Comparison of ENCODE assay signal across 24 cellular contexts in the genomic region with DNA sequence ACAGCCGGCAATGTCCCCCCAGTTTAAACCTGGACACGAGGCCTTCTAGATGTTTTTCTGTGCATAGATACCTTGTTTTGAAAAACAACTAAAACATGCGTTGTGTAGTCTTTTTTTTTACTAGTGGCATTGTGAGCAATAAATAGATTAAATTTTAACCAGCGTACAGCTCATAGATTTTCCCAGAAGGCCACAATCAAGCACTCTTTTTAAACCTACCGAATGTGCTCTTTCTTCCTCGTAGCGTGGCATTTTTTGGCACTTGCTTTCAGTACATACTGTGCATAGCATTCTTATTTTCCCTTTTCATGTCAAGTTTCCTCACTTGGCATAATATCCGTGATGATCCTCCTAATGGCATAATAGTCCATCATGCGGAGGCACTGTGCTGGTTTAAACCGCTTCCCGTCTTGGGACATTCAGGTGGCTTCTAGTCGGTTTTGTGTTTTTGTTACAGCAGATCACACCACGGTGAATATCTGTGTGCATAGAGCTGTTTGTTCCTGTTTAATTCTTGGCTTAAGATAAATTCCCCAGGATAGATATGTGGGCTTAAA.
DNase-seq lines count a peak whose midpoint lies in the region; TF ChIP-seq lines count a peak whose summit lies in the region.
"Had no signal": no experiment of that assay in that cellular context is flagged by ENCODE, and none has a peak within 500 bp of the region (broad histone marks: within the 10 kb centered on the region; RNA-seq: fewer than 3 reads in every experiment).

No MANE protein-coding gene starts in this region.

- no peak for TF ChIP-seq CTCF in brain (conservative IDR thresholded peaks at IDR 0.05)
- TF ChIP-seq CTCF in nephron (IDR thresholded peaks at IDR 0.05; ENCODE audit: unreplicated experiment in 3 of 3): no peak
- TF ChIP-seq CTCF in transverse colon (IDR thresholded peaks at IDR 0.05): no peak

- intact Hi-C loops in transverse colon (cut with DNase I; ENCODE audit: low total_unique reads): no loop called here

- DNase-seq in activated naive CD4-positive, alpha-beta T cell treated with anti-CD3 and anti-CD28 coated beads, Interleukin-2, amount 10 ng/mL, durations not matched to agents 7 days and 5 days: no peak
- DNase-seq in activated naive CD4-positive, alpha-beta T cell treated with anti-CD3 and anti-CD28 coated beads, Interleukin-2, amount 50 U/mL, for 16 hours: no peak
- no peak for DNase-seq in transverse colon
- no peak for DNase-seq in KBM-7
- no peak for DNase-seq in COLO668 (lab: John Stamatoyannopoulos, UW; ENCODE audit: unreplicated experiment)
- no peak for DNase-seq in NCI-H510A treated with DMSO at 0.1 percent for 48 hours (lab: John Stamatoyannopoulos, UW)
- DNase-seq: activated CD4-positive, alpha-beta T cell treated with anti-CD3 and anti-CD28 coated beads, Interleukin-2, amount 10 ng/mL, durations not matched to agents 24 days and 14 days; activated CD8-positive, alpha-beta memory T cell treated with anti-CD3 and anti-CD28 coated beads, Interleukin-2, amount 50 U/mL, for 4 hours; DMS 273 treated with DMSO at 0.1 percent for 48 hours; left cardiac atrium; naive B cell; NCI-H1048; NCI-H1694 treated with DMSO at 0.1 percent for 48 hours; NCI-H2171 treated with DMSO at 0.1 percent for 48 hours; NCI-H526; ovary; RPMI8226; stimulated activated CD8-positive, alpha-beta memory T cell treated with anti-CD3 and anti-CD28 coated beads, Interleukin-4, amount 100 ng/mL, for 48 hours; T-helper 2 cell; upper lobe of left lung had no signal

- no peak for TF ChIP-seq POLR2A in transverse colon (IDR thresholded peaks at IDR 0.05)

- no peaks in the 10 kb centered on the region for H3K27me3 ChIP-seq in transverse colon
- H3K27me3 ChIP-seq: heart left ventricle, ovary, upper lobe of left lung had no signal

- peaks cover 13 to 35% (median 23%) of the 10 kb centered on the region in 4 donors for H3K4me1 ChIP-seq in transverse colon
- H3K4me1 ChIP-seq: HAP-1 had no signal

- TF ChIP-seq EP300 in transverse colon (IDR thresholded peaks at IDR 0.05; ENCODE audit: low read depth): no peak

- peak overlapping the region; percentile 57 for H3K27ac Mint-ChIP-seq in activated naive CD4-positive, alpha-beta T cell treated with anti-CD3 and anti-CD28 coated beads, Interleukin-2, amount 10 ng/mL, durations not matched to agents 7 days and 5 days
- H3K27ac Mint-ChIP-seq in brain (peak overlapping the region in 4 of 5 experiments; percentile 21 to 87 (median 64)), nephron (peak overlapping the region in 2 of 3 experiments; percentile 4 to 69)
- H3K27ac Mint-ChIP-seq: activated CD4-positive, alpha-beta T cell treated with anti-CD3 and anti-CD28 coated beads, Interleukin-2, amount 10 ng/mL, durations not matched to agents 24 days and 14 days had no signal

- H3K27me3 Mint-ChIP-seq in activated naive CD4-positive, alpha-beta T cell treated with anti-CD3 and anti-CD28 coated beads, Interleukin-2, amount 10 ng/mL, durations not matched to agents 7 days and 5 days: peaks cover 4% of the 10 kb centered on the region
- H3K27me3 Mint-ChIP-seq in brain (no peaks in the 10 kb centered on the region), nephron (ENCODE audit: low read depth) (no peaks in the 10 kb centered on the region)
- H3K27me3 Mint-ChIP-seq: activated CD4-positive, alpha-beta T cell treated with anti-CD3 and anti-CD28 coated beads, Interleukin-2, amount 10 ng/mL, durations not matched to agents 24 days and 14 days had no signal

- H3K27ac ChIP-seq in transverse colon: peak overlapping the region; percentile 67 to 77 (median 72)
- H3K27ac ChIP-seq: ovary had no signal

- CTCF ChIA-PET in activated naive CD4-positive, alpha-beta T cell treated with anti-CD3 and anti-CD28 coated beads, Interleukin-2, amount 10 ng/mL, durations not matched to agents 7 days and 5 days (lab: Charles Lee): no interaction called here

- no peak overlapping the region for H3K4me3 Mint-ChIP-seq in activated naive CD4-positive, alpha-beta T cell treated with anti-CD3 and anti-CD28 coated beads, Interleukin-2, amount 10 ng/mL, durations not matched to agents 7 days and 5 days
- H3K4me3 Mint-ChIP-seq in brain (no peak overlapping the region), nephron (no peak overlapping the region)
- H3K4me3 Mint-ChIP-seq: activated CD4-positive, alpha-beta T cell treated with anti-CD3 and anti-CD28 coated beads, Interleukin-2, amount 10 ng/mL, durations not matched to agents 24 days and 14 days; naive B cell had no signal

- H3K4me1 Mint-ChIP-seq in activated naive CD4-positive, alpha-beta T cell treated with anti-CD3 and anti-CD28 coated beads, Interleukin-2, amount 10 ng/mL, durations not matched to agents 7 days and 5 days: peaks cover 27% of the 10 kb centered on the region
- H3K4me1 Mint-ChIP-seq in brain (peaks cover 29% of the 10 kb centered on the region), nephron (peaks cover 3% of the 10 kb centered on the region)

- H3K4me3 ChIP-seq in transverse colon: no peak overlapping the region
- H3K4me3 ChIP-seq: HAP-1, heart left ventricle, ovary, upper lobe of left lung had no signal

- H3K9me3 ChIP-seq in transverse colon: no peaks in the 10 kb centered on the region
- H3K9me3 ChIP-seq: HAP-1, heart left ventricle, ovary, upper lobe of left lung had no signal

- in situ Hi-C loops in transverse colon (cut with MboI; ENCODE audit: low pct_ligation_motif_present in 1 of 4, low pct_unique_long_range_greater_than_20kb in 1 of 4, low sequenced_read_pairs in 3 of 4) (no loop called here), KBM-7 (cut with MboI; ENCODE audit: low pct_unique_long_range_greater_than_20kb, low sequenced_read_pairs) (no loop called here)

- peaks cover 4% of the 10 kb centered on the region for H3K36me3 Mint-ChIP-seq in activated naive CD4-positive, alpha-beta T cell treated with anti-CD3 and anti-CD28 coated beads, Interleukin-2, amount 10 ng/mL, durations not matched to agents 7 days and 5 days
- H3K36me3 Mint-ChIP-seq in brain (peaks cover 20% of the 10 kb centered on the region), nephron (ENCODE audit: low read depth) (peaks cover 23% of the 10 kb centered on the region)
- H3K36me3 Mint-ChIP-seq: naive B cell had no signal

- H3K36me3 ChIP-seq in transverse colon: peaks cover 0 to 12% (median 0%) of the 10 kb centered on the region in 4 donors
- H3K36me3 ChIP-seq: HAP-1, heart left ventricle, ovary, upper lobe of left lung had no signal

- no peaks in the 10 kb centered on the region for H3K9me3 Mint-ChIP-seq in activated naive CD4-positive, alpha-beta T cell treated with anti-CD3 and anti-CD28 coated beads, Interleukin-2, amount 10 ng/mL, durations not matched to agents 7 days and 5 days
- no peaks in the 10 kb centered on the region for H3K9me3 Mint-ChIP-seq in brain
- no peaks in the 10 kb centered on the region for H3K9me3 Mint-ChIP-seq in nephron
- H3K9me3 Mint-ChIP-seq: activated CD4-positive, alpha-beta T cell treated with anti-CD3 and anti-CD28 coated beads, Interleukin-2, amount 10 ng/mL, durations not matched to agents 24 days and 14 days had no signal

- WGBS in transverse colon (ENCODE audit: low coverage in 1 of 2), 2 donors: 30 to 53% methylated on average over 12 to 13 of the region's 13 CpGs
